Comparison of ENCODE assay signal across 10 cellular contexts in genomic region chr16:23027386-23027785, GRCh38.
A peak's percentile ranks its signal among the peaks of the same experiment; 100 is the strongest.
DNase-seq lines count a peak whose midpoint lies in the region; ATAC-seq and TF ChIP-seq lines count a peak whose summit lies in the region.
"Had no signal": no experiment of that assay in that cellular context is flagged by ENCODE, and none has a peak within 500 bp of the region (broad histone marks: within the 10 kb centered on the region; RNA-seq: fewer than 3 reads in every experiment).

No MANE protein-coding gene starts in this region.

- no peak for ATAC-seq in SK-N-SH treated with all-trans-retinoic acid at 6 μM for 48 hours
- ATAC-seq: CD8-positive, alpha-beta T cell had no signal

- peak; percentile 2 for DNase-seq in NCI-H1092 treated with DMSO at 0.1 percent for 48 hours (lab: John Stamatoyannopoulos, UW)
- DNase-seq in NCI-H1092 (lab: John Stamatoyannopoulos, UW), result no peak
- DNase-seq in COLO668 (lab: John Stamatoyannopoulos, UW; ENCODE audit: unreplicated experiment), result peak; percentile 49
- peak; percentile 28 for DNase-seq in NCI-H1105 treated with DMSO at 0.1 percent for 48 hours (lab: John Stamatoyannopoulos, UW)
- peak; percentile 45 for DNase-seq in NCI-H69 (lab: John Stamatoyannopoulos, UW)
- DNase-seq in islet precursor cell, result no peak
- DNase-seq in NK-92 (lab: John Stamatoyannopoulos, UW; ENCODE audit: unreplicated experiment), result no peak
- DNase-seq: CD8-positive, alpha-beta T cell; DMS79 had no signal

TF ChIP-seq in SK-N-SH treated with all-trans-retinoic acid at 6 μM for 48 hours, 23 proteins besides CTCF, POLR2A, EP300 and RAD21:
- TF ChIP-seq PATZ1 (CRISPR knock-in tag; IDR thresholded peaks at IDR 0.05; ENCODE audit: borderline replicate concordance), result no peak
- TF ChIP-seq TOX (CRISPR knock-in tag; IDR thresholded peaks at IDR 0.05; ENCODE audit: borderline replicate concordance), result no peak
- TF ChIP-seq CSRNP3 (CRISPR knock-in tag; IDR thresholded peaks at IDR 0.05), result no peak
- TF ChIP-seq ZNF565 (CRISPR knock-in tag; conservative IDR thresholded peaks at IDR 0.05; ENCODE audit: low read depth), result no peak
- no peak for TF ChIP-seq PPARA (CRISPR knock-in tag; IDR thresholded peaks at IDR 0.05; ENCODE audit: borderline replicate concordance)
- TF ChIP-seq TSHZ2 (CRISPR knock-in tag; IDR thresholded peaks at IDR 0.05), result no peak
- no peak for TF ChIP-seq POU6F1 (CRISPR knock-in tag; IDR thresholded peaks at IDR 0.05; ENCODE audit: borderline replicate concordance, low read depth)
- TF ChIP-seq ZNF70 (CRISPR knock-in tag; IDR thresholded peaks at IDR 0.05), result no peak
- no peak for TF ChIP-seq ARNTL (CRISPR knock-in tag; IDR thresholded peaks at IDR 0.05; ENCODE audit: borderline replicate concordance, low read depth)
- TF ChIP-seq ZC3H10 (CRISPR knock-in tag; IDR thresholded peaks at IDR 0.05), result no peak
- TF ChIP-seq ESRRG (CRISPR knock-in tag; IDR thresholded peaks at IDR 0.05), result no peak
- no peak for TF ChIP-seq ISL1 (CRISPR knock-in tag; IDR thresholded peaks at IDR 0.05)
- no peak for TF ChIP-seq TCF4 (CRISPR knock-in tag; IDR thresholded peaks at IDR 0.05; ENCODE audit: borderline replicate concordance)
- TF ChIP-seq CSDC2 (CRISPR knock-in tag; IDR thresholded peaks at IDR 0.05), result no peak
- no peak for TF ChIP-seq ZFP30 (CRISPR knock-in tag; IDR thresholded peaks at IDR 0.05)
- TF ChIP-seq ZFP3 (CRISPR knock-in tag; IDR thresholded peaks at IDR 0.05), result no peak
- TF ChIP-seq CREB5 (CRISPR knock-in tag; IDR thresholded peaks at IDR 0.05; ENCODE audit: low read depth), result no peak
- TF ChIP-seq BACH2 (CRISPR knock-in tag; IDR thresholded peaks at IDR 0.05; ENCODE audit: borderline replicate concordance), result no peak
- no peak for TF ChIP-seq OSR1 (CRISPR knock-in tag; IDR thresholded peaks at IDR 0.05)
- TF ChIP-seq ZNF8 (CRISPR knock-in tag; IDR thresholded peaks at IDR 0.05), result no peak

Comparison
In these comparisons a context has a peak if more than half of its experiments do, and no peak if none do; other contexts are left out.
1. DNase-seq: peak in NCI-H1092 treated with DMSO at 0.1 percent for 48 hours (single experiment), COLO668 (single experiment), NCI-H1105 treated with DMSO at 0.1 percent for 48 hours (single experiment) and NCI-H69 (single experiment); none in NCI-H1092 (single experiment), islet precursor cell (single experiment) and NK-92 (single experiment).